Comparison of ENCODE assay signal across 8 cellular contexts in genomic region chr2:67397143-67397986, GRCh38. TPM values are rescaled to one million over a fixed set of nuclear protein-coding genes. Genes with fewer than 3 reads are reported as not detected.
DNase-seq lines count a peak whose midpoint lies in the region; ATAC-seq, FAIRE-seq and TF ChIP-seq lines count a peak whose summit lies in the region.

TSS of gene ETAA1 (plus strand) at chr2:67397333. CDS start at chr2:67397449, 116 bp downstream.

- H3K27me3 Mint-ChIP-seq in nephron progenitor cell (ENCODE audit: low read depth, poor library complexity) = no peaks in the 10 kb centered on the region
- H3K27me3 Mint-ChIP-seq in stimulated activated naive CD8-positive, alpha-beta T cell treated with anti-CD3 and anti-CD28 coated beads, Interleukin-15, amount 100 ng/mL, for 72 hours = no peaks in the 10 kb centered on the region

- H3K4me1 Mint-ChIP-seq in nephron progenitor cell = peaks cover 33% of the 10 kb centered on the region
- peaks cover 6% of the 10 kb centered on the region for H3K4me1 Mint-ChIP-seq in stimulated activated naive CD8-positive, alpha-beta T cell treated with anti-CD3 and anti-CD28 coated beads, Interleukin-15, amount 100 ng/mL, for 72 hours

- no peaks in the 10 kb centered on the region for H3K27me3 ChIP-seq in MG63

- H3K36me3 ChIP-seq in MG63 = peaks cover 16% of the 10 kb centered on the region

- TF ChIP-seq CTCF in nephron progenitor cell (IDR thresholded peaks at IDR 0.05) = no peak

- peak; percentile 100 for ATAC-seq in stimulated activated naive CD8-positive, alpha-beta T cell treated with anti-CD3 and anti-CD28 coated beads, Interleukin-15, amount 100 ng/mL, for 72 hours

- peak within 1 kb of the TSS; percentile 99 for H3K4me3 Mint-ChIP-seq in nephron progenitor cell
- peak within 1 kb of the TSS; percentile 98 to 99 for H3K4me3 Mint-ChIP-seq in stimulated activated naive CD8-positive, alpha-beta T cell treated with anti-CD3 and anti-CD28 coated beads, Interleukin-15, amount 100 ng/mL, for 72 hours

- peak within 1 kb of the TSS; percentile 86 for H3K4me3 ChIP-seq in MG63

- H3K36me3 Mint-ChIP-seq in nephron progenitor cell (ENCODE audit: low read depth) = peaks cover 10% of the 10 kb centered on the region

- no peaks in the 10 kb centered on the region for H3K9me3 ChIP-seq in MG63

- peak within 1 kb of the TSS; percentile 100 for H3K27ac Mint-ChIP-seq in nephron progenitor cell
- H3K27ac Mint-ChIP-seq in stimulated activated naive CD8-positive, alpha-beta T cell treated with anti-CD3 and anti-CD28 coated beads, Interleukin-15, amount 100 ng/mL, for 72 hours = peak within 1 kb of the TSS; percentile 99 to 100

- peak; percentile 95 for FAIRE-seq in H54 (lab: Jason Lieb, UNC)

- peak; percentile 69 for TF ChIP-seq POLR2A in H54 (IDR thresholded peaks at IDR 0.05; ENCODE audit: low read depth, low read length)

- H3K9me3 Mint-ChIP-seq in nephron progenitor cell = no peaks in the 10 kb centered on the region
- H3K9me3 Mint-ChIP-seq in stimulated activated naive CD8-positive, alpha-beta T cell treated with anti-CD3 and anti-CD28 coated beads, Interleukin-15, amount 100 ng/mL, for 72 hours = no peaks in the 10 kb centered on the region

- DNase-seq in EL = peak; percentile 91
- DNase-seq in H54 (ENCODE audit: insufficient read length, low spot score) = peak; percentile 70
- peak; percentile 94 for DNase-seq in MG63
- DNase-seq in SHP77 treated with DMSO at 0.1 percent for 48 hours (lab: John Stamatoyannopoulos, UW) = peak; percentile 79
- peak; percentile 90 for DNase-seq in activated gamma-delta T cell treated with Interleukin-2 at 50 U/mL for 16 hours
- DNase-seq in fibroblast of the conjunctiva (ENCODE audit: low read depth) = peak; percentile 80
- DNase-seq in nephron progenitor cell = peak; percentile 93
- peak; percentile 89 to 92 for DNase-seq in stimulated activated naive CD8-positive, alpha-beta T cell treated with anti-CD3 and anti-CD28 coated beads, Interleukin-15, amount 100 ng/mL, for 72 hours

RNA-seq across cellular contexts. Expression of gene ETAA1, which starts in this region (rescaled TPM):
- 9.5 and 27.6 TPM in 2 replicates for total RNA-seq in MG63 (2014; rRNA removed; shearing (Covaris generic); ENCODE audit: low replicate concordance)

Comparison
In these comparisons a context has a peak if more than half of its experiments do, and no peak if none do; other contexts are left out.
1. Peak in every context shown above with its lines: DNase-seq, ATAC-seq and H3K4me3 ChIP-seq.